In the genomic region with DNA sequence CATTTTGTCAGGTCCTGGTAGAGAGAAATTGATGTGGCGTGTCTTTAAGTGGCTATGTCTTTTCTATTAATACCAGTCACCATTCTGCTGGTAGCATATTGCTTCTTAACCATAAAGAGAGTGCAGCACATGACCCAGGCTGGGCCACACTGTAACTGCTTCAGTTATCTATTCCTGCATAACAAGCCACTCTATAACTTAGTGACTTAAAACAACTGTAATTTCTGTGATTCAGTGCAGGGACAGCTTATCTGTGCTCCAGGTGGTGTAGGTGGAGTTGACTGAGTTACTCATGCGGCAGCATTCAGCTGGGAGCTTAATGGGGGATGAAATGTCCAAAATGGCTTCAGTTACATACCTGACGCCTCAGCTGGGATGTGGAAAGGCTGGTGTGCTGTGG, we compare ENCODE assay signal across 24 cellular contexts.
"Had no signal": no experiment of that assay in that cellular context is flagged by ENCODE, and none has a peak within 500 bp of the region (broad histone marks: within the 10 kb centered on the region; RNA-seq: fewer than 3 reads in every experiment).

No MANE protein-coding gene starts in this region.

- H3K4me3 Mint-ChIP-seq: activated B cell treated with CpG ODN at 0.5 μM for 24 hours; activated CD4-positive, alpha-beta T cell treated with anti-CD3 and anti-CD28 coated beads for 36 hours; activated naive CD8-positive, alpha-beta T cell treated with anti-CD3 and anti-CD28 coated beads for 36 hours; effector memory CD8-positive, alpha-beta T cell; natural killer cell had no signal

- ATAC-seq: activated CD4-positive, alpha-beta T cell treated with anti-CD3 and anti-CD28 coated beads for 36 hours; effector memory CD8-positive, alpha-beta T cell; gastroesophageal sphincter; left lobe of liver; natural killer cell had no signal

- DNase-seq: activated B cell treated with CpG ODN at 0.5 μM for 24 hours; activated CD4-positive, alpha-beta T cell treated with anti-CD3 and anti-CD28 coated beads for 36 hours; activated CD4-positive, alpha-beta T cell treated with anti-CD3 and anti-CD28 coated beads, Interleukin-2, amount 50 U/mL, for 48 hours; activated CD8-positive, alpha-beta memory T cell treated with anti-CD3 and anti-CD28 coated beads, Interleukin-2, amount 50 U/mL, for 48 hours; activated naive CD4-positive, alpha-beta T cell treated with Interleukin-2 at 50 U/mL for 16 hours; activated naive CD8-positive, alpha-beta T cell treated with anti-CD3 and anti-CD28 coated beads for 36 hours; activated T-cell treated with anti-CD3 and anti-CD28 coated beads, Interleukin-2, amount 50 U/mL, for 48 hours; central memory CD4-positive, alpha-beta T cell; effector memory CD8-positive, alpha-beta T cell; esophagus squamous epithelium; islet precursor cell; natural killer cell; ovary; stimulated activated CD4-positive, alpha-beta T cell treated with anti-CD3 and anti-CD28 coated beads, Interleukin-2, amount 100 ng/mL, for 48 hours; stimulated activated CD8-positive, alpha-beta memory T cell treated with anti-CD3 and anti-CD28 coated beads, Interleukin-4, amount 100 ng/mL, for 48 hours; stimulated activated naive CD4-positive, alpha-beta T cell treated with Interleukin-2 at 50 U/mL for 16 hours; T-helper 1 cell; upper lobe of left lung had no signal

- H3K4me3 ChIP-seq: esophagus squamous epithelium, gastroesophageal sphincter, lung, ovary, prostate gland, thoracic aorta, upper lobe of left lung had no signal

- H3K9me3 ChIP-seq: esophagus squamous epithelium, gastroesophageal sphincter, neutrophil, ovary, prostate gland, thoracic aorta, upper lobe of left lung had no signal

- H3K36me3 Mint-ChIP-seq: activated naive CD8-positive, alpha-beta T cell treated with anti-CD3 and anti-CD28 coated beads for 36 hours; natural killer cell had no signal

- H3K27ac Mint-ChIP-seq: activated B cell treated with CpG ODN at 0.5 μM for 24 hours; activated CD4-positive, alpha-beta T cell treated with anti-CD3 and anti-CD28 coated beads for 36 hours; activated naive CD8-positive, alpha-beta T cell treated with anti-CD3 and anti-CD28 coated beads for 36 hours; effector memory CD8-positive, alpha-beta T cell; natural killer cell had no signal

- H3K27me3 Mint-ChIP-seq: activated B cell treated with CpG ODN at 0.5 μM for 24 hours; activated naive CD8-positive, alpha-beta T cell treated with anti-CD3 and anti-CD28 coated beads for 36 hours; effector memory CD8-positive, alpha-beta T cell had no signal

- H3K4me1 Mint-ChIP-seq: activated B cell treated with CpG ODN at 0.5 μM for 24 hours; activated CD4-positive, alpha-beta T cell treated with anti-CD3 and anti-CD28 coated beads for 36 hours; activated naive CD8-positive, alpha-beta T cell treated with anti-CD3 and anti-CD28 coated beads for 36 hours; natural killer cell had no signal

- H3K4me1 ChIP-seq: esophagus squamous epithelium, gastroesophageal sphincter, prostate gland, upper lobe of left lung had no signal

- H3K9me3 Mint-ChIP-seq: activated B cell treated with CpG ODN at 0.5 μM for 24 hours; activated naive CD8-positive, alpha-beta T cell treated with anti-CD3 and anti-CD28 coated beads for 36 hours had no signal

- H3K27me3 ChIP-seq: esophagus squamous epithelium, gastroesophageal sphincter, neutrophil, ovary, upper lobe of left lung had no signal

- H3K27ac ChIP-seq: esophagus squamous epithelium, gastroesophageal sphincter, neutrophil, ovary, prostate gland, thoracic aorta, upper lobe of left lung had no signal

- H3K36me3 ChIP-seq: esophagus squamous epithelium, gastroesophageal sphincter, neutrophil, ovary, prostate gland, thoracic aorta, upper lobe of left lung had no signal
